In genomic region chr5:84393969-84394368, GRCh38 we compare ENCODE assay signal across 15 cellular contexts. TPM values are rescaled to one million over a fixed set of nuclear protein-coding genes. Genes with fewer than 3 reads are reported as not detected.
DNase-seq lines count a peak whose midpoint lies in the region; ATAC-seq, FAIRE-seq and TF ChIP-seq lines count a peak whose summit lies in the region.
"Had no signal": no experiment of that assay in that cellular context is flagged by ENCODE, and none has a peak within 500 bp of the region (broad histone marks: within the 10 kb centered on the region; RNA-seq: fewer than 3 reads in every experiment).

No MANE protein-coding gene starts in this region.

- ATAC-seq in left lung (peak; percentile 54), HG02981 (IDR thresholded peaks at IDR 0.05; ENCODE audit: unreplicated experiment) (no peak)

- H3K27me3 ChIP-seq in bronchial epithelial cell (ENCODE audit: control insufficient read depth, insufficient read depth, low read length) (no peaks in the 10 kb centered on the region), left lung (no peaks in the 10 kb centered on the region)
- H3K27me3 ChIP-seq: adrenal gland had no signal

- TF ChIP-seq CTCF in bronchial epithelial cell (IDR thresholded peaks at IDR 0.05; ENCODE audit: insufficient read depth, low read length, severe bottlenecking) = no peak
- no peak for TF ChIP-seq CTCF in left lung (IDR thresholded peaks at IDR 0.05)

- FAIRE-seq in bronchial epithelial cell (lab: Jason Lieb, UNC) = no peak
- FAIRE-seq: TTC549 had no signal

- H3K27ac ChIP-seq in left lung = no peak overlapping the region
- H3K27ac ChIP-seq: adrenal gland, left ventricle myocardium inferior had no signal

- DNase-seq in Caki2 (ENCODE audit: low read depth) (peak; percentile 96), MV-4-11 (lab: John Stamatoyannopoulos, UW) (peak; percentile 5), bronchial epithelial cell (ENCODE audit: low read depth) (peak; percentile 93), left lung (peak in 1 of 2 donors; percentile 39), occipital lobe (lab: John Stamatoyannopoulos, UW) (no peak), KG1 (lab: John Stamatoyannopoulos, UW) (no peak)
- no peak for DNase-seq in activated CD4-positive, CD25-positive, alpha-beta regulatory T cell treated with anti-CD3 and anti-CD28 coated beads, Interleukin-2, amount 50 U/mL, for 72 hours
- DNase-seq: activated CD8-positive, alpha-beta memory T cell treated with anti-CD3 and anti-CD28 coated beads, Interleukin-2, amount 50 U/mL, for 48 hours; CD4-positive, CD25-positive, alpha-beta regulatory T cell; left ventricle myocardium inferior; stimulated activated CD4-positive, alpha-beta T cell treated with anti-CD3 and anti-CD28 coated beads, Interleukin-2, amount 100 ng/mL, for 48 hours had no signal

- in situ Hi-C loops in Caki2 (cut with HindIII; ENCODE audit: low pct_unique_long_range_greater_than_20kb, low sequenced_read_pairs) = no loop called here

- H3K4me1 ChIP-seq in left lung = no peaks in the 10 kb centered on the region
- H3K4me1 ChIP-seq: left ventricle myocardium inferior had no signal

- H3K36me3 ChIP-seq in bronchial epithelial cell (ENCODE audit: control insufficient read depth, insufficient read depth, low read length) (no peaks in the 10 kb centered on the region), left lung (no peaks in the 10 kb centered on the region)
- H3K36me3 ChIP-seq: adrenal gland, left ventricle myocardium inferior had no signal

- no peaks in the 10 kb centered on the region for H3K9me3 ChIP-seq in left lung
- H3K9me3 ChIP-seq: adrenal gland, left ventricle myocardium inferior had no signal

- no peak overlapping the region for H3K4me3 ChIP-seq in bronchial epithelial cell (ENCODE audit: low read depth, low read length)
- H3K4me3 ChIP-seq in left lung = no peak overlapping the region
- H3K4me3 ChIP-seq: adrenal gland, left ventricle myocardium inferior had no signal

- intact Hi-C loops in left lung (cut with DNase I) = no loop called here

RNA-seq across cellular contexts. Expression of gene EDIL3, which starts 9.3 kb away (rescaled TPM):
- total RNA-seq in Caki2 (2014; rRNA removed; shearing (Covaris generic); ENCODE audit: low replicate concordance) = 89.1 and 127 TPM in 2 replicates
- total RNA-seq in bronchial epithelial cell = 0.26 and 1.1 TPM in 2 replicates
- 10 to 100 TPM; 20.6 to 59.9 TPM for total RNA-seq in left lung
- total RNA-seq in occipital lobe = 78.0 TPM
- total RNA-seq: CD4-positive, CD25-positive, alpha-beta regulatory T cell; OCI-LY7 had no signal

Comparison
In these comparisons a context has a peak if more than half of its experiments do, and no peak if none do; other contexts are left out.
1. DNase-seq: peak in Caki2 (single experiment), MV-4-11 (single experiment) and bronchial epithelial cell (single experiment); none in occipital lobe (single experiment), activated CD4-positive, CD25-positive, alpha-beta regulatory T cell treated with anti-CD3 and anti-CD28 coated beads, Interleukin-2, amount 50 U/mL, for 72 hours (single experiment) and KG1 (single experiment).
2. RNA of gene EDIL3, which starts 9.3 kb away (total RNA-seq): 89.1 to 127 TPM in Caki2, 78.0 TPM in occipital lobe (single experiment) and 20.6 to 59.9 TPM in left lung; 0.26 to 1.1 TPM in bronchial epithelial cell; every median in the first group is over 10 times any median in the second.